2 cellular contexts compared by ENCODE assay signal in genomic region chr7:112448891-112449290, GRCh38.
TF ChIP-seq lines count a peak whose summit lies in the region.

No MANE protein-coding gene starts in this region.

TF ChIP-seq in SK-N-SH, 30 proteins besides CTCF, POLR2A, EP300 and RAD21 (continued from another document):
- no peak for TF ChIP-seq EZH2phosphoT487 (IDR thresholded peaks at IDR 0.05; ENCODE audit: borderline replicate concordance, low read depth)
- no peak for TF ChIP-seq RXRA (IDR thresholded peaks at IDR 0.05; ENCODE audit: borderline replicate concordance, low read depth)
- TF ChIP-seq ELF1 (IDR thresholded peaks at IDR 0.05): no peak
- TF ChIP-seq PBX3 (IDR thresholded peaks at IDR 0.05): no peak
- TF ChIP-seq USF1 (IDR thresholded peaks at IDR 0.05; ENCODE audit: borderline replicate concordance, low read depth): no peak
- no peak for TF ChIP-seq GATA2 (CRISPR knock-in tag; IDR thresholded peaks at IDR 0.05)
- no peak for TF ChIP-seq USF2 (IDR thresholded peaks at IDR 0.05; ENCODE audit: borderline replicate concordance, low read depth, low read length)
- TF ChIP-seq CHD2 (IDR thresholded peaks at IDR 0.05; ENCODE audit: low read length, partially characterized antibody): no peak

TF ChIP-seq in SK-N-SH treated with all-trans-retinoic acid at 6 μM for 48 hours, 23 proteins besides CTCF, POLR2A, EP300 and RAD21 (continued from another document):
- TF ChIP-seq TSHZ2 (CRISPR knock-in tag; IDR thresholded peaks at IDR 0.05) (no peak), RARB (CRISPR knock-in tag; IDR thresholded peaks at IDR 0.05) (no peak), ZNF8 (CRISPR knock-in tag; IDR thresholded peaks at IDR 0.05) (no peak), ARNTL (CRISPR knock-in tag; IDR thresholded peaks at IDR 0.05; ENCODE audit: borderline replicate concordance, low read depth) (no peak), CREB5 (CRISPR knock-in tag; IDR thresholded peaks at IDR 0.05; ENCODE audit: low read depth) (no peak), ZNF70 (CRISPR knock-in tag; IDR thresholded peaks at IDR 0.05) (no peak), SNAI2 (CRISPR knock-in tag; IDR thresholded peaks at IDR 0.05) (no peak), ZFP30 (CRISPR knock-in tag; IDR thresholded peaks at IDR 0.05) (no peak), ZFP3 (CRISPR knock-in tag; IDR thresholded peaks at IDR 0.05) (no peak), TCF4 (CRISPR knock-in tag; IDR thresholded peaks at IDR 0.05; ENCODE audit: borderline replicate concordance) (no peak), ZC3H10 (CRISPR knock-in tag; IDR thresholded peaks at IDR 0.05) (no peak), PATZ1 (CRISPR knock-in tag; IDR thresholded peaks at IDR 0.05; ENCODE audit: borderline replicate concordance) (no peak), ISL1 (CRISPR knock-in tag; IDR thresholded peaks at IDR 0.05) (no peak), ESRRG (CRISPR knock-in tag; IDR thresholded peaks at IDR 0.05) (no peak)
TF ChIP-seq in SK-N-SH treated with all-trans-retinoic acid at 6 μM for 48 hours: peak in this region for 0.
